In the genomic region with DNA sequence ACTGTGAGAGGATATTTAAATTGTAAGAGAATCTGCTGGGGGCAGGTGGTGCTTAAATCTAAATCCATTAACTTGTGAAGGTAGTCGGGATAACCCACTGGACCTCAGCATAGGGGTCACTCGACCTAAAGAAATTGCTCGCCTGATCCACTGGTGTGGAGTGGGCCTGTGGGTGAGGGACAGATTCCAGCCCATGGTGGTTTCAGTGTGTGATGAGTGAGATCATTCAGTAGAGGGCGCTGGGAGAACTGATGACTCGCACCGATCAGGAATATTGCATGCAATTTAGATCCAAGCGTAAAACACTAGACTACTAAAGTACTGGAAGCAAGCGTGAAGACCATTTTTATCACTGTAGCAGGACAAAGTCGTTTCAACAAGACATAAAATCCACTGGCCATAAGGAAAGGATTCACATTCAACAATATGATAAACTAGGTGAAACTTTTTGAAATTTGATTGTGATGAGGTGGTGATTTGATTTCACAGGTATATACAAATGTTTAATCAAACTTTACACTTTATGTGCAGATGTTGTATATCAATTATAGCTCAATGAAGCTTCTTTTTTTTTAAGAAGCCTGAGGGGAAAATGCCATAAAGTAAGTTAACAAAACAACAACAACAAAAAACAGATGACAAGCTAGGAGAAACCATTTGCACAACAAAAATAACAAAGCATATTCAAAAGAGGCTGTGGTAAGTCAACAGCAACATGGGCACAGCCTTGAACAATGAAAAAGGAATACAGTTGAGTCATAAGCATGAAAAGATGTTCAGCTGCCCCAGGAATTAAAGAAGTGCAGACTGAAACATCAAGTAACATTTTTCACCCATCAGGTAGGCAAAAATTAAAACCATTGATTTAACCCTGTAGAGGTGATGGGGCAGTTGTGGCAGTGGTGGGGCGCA, we compare ENCODE assay signal across 7 cellular contexts. TPM values are rescaled to one million over a fixed set of nuclear protein-coding genes. Genes with fewer than 3 reads are reported as not detected.
A peak's percentile ranks its signal among the peaks of the same experiment; 100 is the strongest.
DNase-seq lines count a peak whose midpoint lies in the region; ATAC-seq and TF ChIP-seq lines count a peak whose summit lies in the region.

No MANE protein-coding gene starts in this region.

- H3K36me3 ChIP-seq in HUES64 (ENCODE audit: insufficient read depth, low read length), result 0 out of 2 replicates have a peak, but pooled peaks cover 3% of the 10 kb centered on the region
- no peaks in the 10 kb centered on the region for H3K36me3 ChIP-seq in Panc1 (ENCODE audit: control insufficient read depth, insufficient read depth, low read length)
- no peaks in the 10 kb centered on the region for H3K36me3 ChIP-seq in brain microvascular endothelial cell (replicated peaks)
- no peaks in the 10 kb centered on the region for H3K36me3 ChIP-seq in smooth muscle cell (ENCODE audit: low read depth)

- ATAC-seq in GM21367 (IDR thresholded peaks at IDR 0.05; ENCODE audit: unreplicated experiment), result peak; percentile 75
- peak; percentile 93 for ATAC-seq in Panc1

- no TSS peak for BruUV-seq in Panc1 (replicated peaks; lab: Mats Ljungman, UMichigan)

- no peaks in the 10 kb centered on the region for H3K79me2 ChIP-seq in smooth muscle cell (ENCODE audit: low read depth)

- H3K27me3 ChIP-seq in HUES64 (ENCODE audit: insufficient read depth, low read length), result no peaks in the 10 kb centered on the region
- no peaks in the 10 kb centered on the region for H3K27me3 ChIP-seq in Panc1 (ENCODE audit: control insufficient read depth, insufficient read depth, low read length)
- H3K27me3 ChIP-seq in brain microvascular endothelial cell (replicated peaks), result no peaks in the 10 kb centered on the region
- no peaks in the 10 kb centered on the region for H3K27me3 ChIP-seq in smooth muscle cell (ENCODE audit: low read depth)

- no peak overlapping the region for H3K4me2 ChIP-seq in smooth muscle cell

- TF ChIP-seq CTCF in Panc1 (IDR thresholded peaks at IDR 0.05), result peak; percentile 81
- peak; percentile 86 for TF ChIP-seq CTCF in brain microvascular endothelial cell (IDR thresholded peaks at IDR 0.05; ENCODE audit: low read depth, low read length, missing control alignments)
- peak; percentile 57 for TF ChIP-seq CTCF in smooth muscle cell (IDR thresholded peaks at IDR 0.05; ENCODE audit: borderline replicate concordance, insufficient read depth, poor library complexity, severe bottlenecking)

- H2AFZ ChIP-seq in smooth muscle cell (ENCODE audit: low read depth), result no peak overlapping the region

- WGBS in HUES64, result 23% methylated on average over 9 of the region's 10 CpGs
- 19% methylated on average over 10 of the region's 10 CpGs for WGBS in smooth muscle cell (ENCODE audit: low lambda C conversion rate)

- CTCF ChIA-PET in Panc1 (lab: Charles Lee), result interaction anchor here (0.6 to 0.7 kb wide), 3 partner anchors 31 to 206 kb away, joined by 3 to 11 read pairs (median 3); no protein-coding TSS in a partner anchor

- H3F3A ChIP-seq in smooth muscle cell (ENCODE audit: low read depth), result no peaks in the 10 kb centered on the region

- no peaks in the 10 kb centered on the region for H4K20me1 ChIP-seq in smooth muscle cell (ENCODE audit: low read depth)

- H3K9ac ChIP-seq in HUES64 (ENCODE audit: low read depth, low read length) (no peak overlapping the region; the same call in 1 of the 2 replicates), smooth muscle cell (ENCODE audit: low read depth) (no peak overlapping the region)

- DNase-seq in ELF-1 (ENCODE audit: low read depth, low spot score) (peak; percentile 58), Panc1 (ENCODE audit: low read depth, low spot score) (peak; percentile 43), brain microvascular endothelial cell (peak; percentile 63), iPS-NIHi11 (ENCODE audit: low spot score) (peak; percentile 72), smooth muscle cell (lab: John Stamatoyannopoulos, UW; ENCODE audit: unreplicated experiment) (no peak)

- no peaks in the 10 kb centered on the region for H3K9me3 ChIP-seq in HUES64 (ENCODE audit: insufficient read depth, low read depth, low read length)
- no peaks in the 10 kb centered on the region for H3K9me3 ChIP-seq in Panc1 (ENCODE audit: control insufficient read depth, insufficient read depth, low read depth, low read length)
- H3K9me3 ChIP-seq in smooth muscle cell (replicated peaks; ENCODE audit: low read depth), result no peaks in the 10 kb centered on the region

- H3K4me3 ChIP-seq in HUES64 (ENCODE audit: low read length) (peak overlapping the region; percentile 5; the same call in 1 of the 2 replicates), Panc1 (ENCODE audit: low read depth in 2 of 2, low read length in 2 of 2) (no peak overlapping the region), brain microvascular endothelial cell (ENCODE audit: low read depth, low read length) (no peak overlapping the region), smooth muscle cell (no peak overlapping the region)

- POLR2A ChIA-PET in Panc1 (lab: Charles Lee), result interaction anchor here (0.5 kb wide), 1 partner anchor 45 kb away, joined by 7 read pairs; no protein-coding TSS in a partner anchor

- H3K27ac ChIP-seq in HUES64 (ENCODE audit: low read depth, low read length) (peak overlapping the region; percentile 80; the same call in 1 of the 2 replicates), Panc1 (ENCODE audit: low read length) (no peak overlapping the region), brain microvascular endothelial cell (no peak overlapping the region), smooth muscle cell (ENCODE audit: low read depth) (no peak overlapping the region)

- H3K4me1 ChIP-seq in HUES64 (ENCODE audit: insufficient read depth, low read length), result peaks cover 11% of the 10 kb centered on the region
- H3K4me1 ChIP-seq in Panc1 (ENCODE audit: control insufficient read depth, insufficient read depth, low read length), result no peaks in the 10 kb centered on the region
- no peaks in the 10 kb centered on the region for H3K4me1 ChIP-seq in smooth muscle cell (ENCODE audit: low read depth)

- intact Hi-C loops in Panc1 (cut with micrococcal nuclease; ENCODE audit: unreplicated experiment), result loop anchor here (5.0 to 10.0 kb wide), 3 partner anchors 83 to 290 kb away; a partner anchor contains a TSS

- in situ Hi-C loops in Panc1 (cut with HindIII; ENCODE audit: low pct_unique_long_range_greater_than_20kb, low sequenced_read_pairs) (no loop called here), brain microvascular endothelial cell (cut with HindIII; ENCODE audit: low pct_ligation_motif_present, low sequenced_read_pairs) (no loop called here)

RNA-seq across cellular contexts. Expression of a gene that starts 7.5 kb away (rescaled TPM):
- 20.4 TPM for polyA plus RNA-seq in HUES64 (2013, experiment 1 of 2)
- 27.3 TPM for polyA plus RNA-seq in HUES64 (2013, experiment 2 of 2)
- 19.0 TPM for total RNA-seq in Panc1 (2021; ENCODE audit: unreplicated experiment)
- 6.5 TPM for polyA plus RNA-seq in Panc1 (2012; ENCODE audit: insufficient read length)
- total RNA-seq in smooth muscle cell, result 12.9 and 25.4 TPM in 2 replicates
- polyA plus RNA-seq in smooth muscle cell, result 10.0 and 17.9 TPM in 2 replicates

RNA-seq across cellular contexts. Expression of a gene that starts 23.3 kb away (rescaled TPM):
- 8.0 TPM for polyA plus RNA-seq in HUES64 (2013, experiment 1 of 2)
- 9.4 TPM for polyA plus RNA-seq in HUES64 (2013, experiment 2 of 2)
- 0.05 TPM for total RNA-seq in Panc1 (2021; ENCODE audit: unreplicated experiment)
- 0.04 TPM for polyA plus RNA-seq in Panc1 (2012; ENCODE audit: insufficient read length)
- 2.0 and 8.3 TPM in 2 replicates for total RNA-seq in smooth muscle cell
- 1.6 and 2.6 TPM in 2 replicates for polyA plus RNA-seq in smooth muscle cell

RNA-seq across cellular contexts. Expression of a gene that starts 38.7 kb away (rescaled TPM):
- polyA plus RNA-seq in HUES64 (2013, experiment 1 of 2), result 62.1 TPM
- 84.1 TPM for polyA plus RNA-seq in HUES64 (2013, experiment 2 of 2)
- total RNA-seq in Panc1 (2021; ENCODE audit: unreplicated experiment) (25.7 TPM), smooth muscle cell (59.0 and 87.3 TPM in 2 replicates)
- polyA plus RNA-seq in Panc1 (2012; ENCODE audit: insufficient read length), result 17.6 TPM
- 81.5 and 91.0 TPM in 2 replicates for polyA plus RNA-seq in smooth muscle cell
